1 cellular context compared by ENCODE assay signal in genomic region chr16:84643677-84644076, GRCh38.
TF ChIP-seq lines count a peak whose summit lies in the region.

No MANE protein-coding gene starts in this region.

TF ChIP-seq in WTC11, 78 proteins besides CTCF, POLR2A, EP300 and RAD21 (continued from another document):
- TF ChIP-seq, protein P1, sequence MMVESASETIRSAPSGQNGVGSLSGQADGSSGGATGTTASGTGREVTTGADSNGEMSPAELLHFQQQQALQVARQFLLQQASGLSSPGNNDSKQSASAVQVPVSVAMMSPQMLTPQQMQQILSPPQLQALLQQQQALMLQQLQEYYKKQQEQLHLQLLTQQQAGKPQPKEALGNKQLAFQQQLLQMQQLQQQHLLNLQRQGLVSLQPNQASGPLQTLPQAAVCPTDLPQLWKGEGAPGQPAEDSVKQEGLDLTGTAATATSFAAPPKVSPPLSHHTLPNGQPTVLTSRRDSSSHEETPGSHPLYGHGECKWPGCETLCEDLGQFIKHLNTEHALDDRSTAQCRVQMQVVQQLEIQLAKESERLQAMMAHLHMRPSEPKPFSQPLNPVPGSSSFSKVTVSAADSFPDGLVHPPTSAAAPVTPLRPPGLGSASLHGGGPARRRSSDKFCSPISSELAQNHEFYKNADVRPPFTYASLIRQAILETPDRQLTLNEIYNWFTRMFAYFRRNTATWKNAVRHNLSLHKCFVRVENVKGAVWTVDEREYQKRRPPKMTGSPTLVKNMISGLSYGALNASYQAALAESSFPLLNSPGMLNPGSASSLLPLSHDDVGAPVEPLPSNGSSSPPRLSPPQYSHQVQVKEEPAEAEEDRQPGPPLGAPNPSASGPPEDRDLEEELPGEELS (CRISPR knock-in tag; IDR thresholded peaks at IDR 0.05): no peak
- TF ChIP-seq RELA (CRISPR knock-in tag; IDR thresholded peaks at IDR 0.05; ENCODE audit: borderline replicate concordance) (no peak), SOX15 (CRISPR knock-in tag; IDR thresholded peaks at IDR 0.05) (no peak), OVOL2 (CRISPR knock-in tag; IDR thresholded peaks at IDR 0.05; ENCODE audit: borderline replicate concordance) (no peak), PREB (CRISPR knock-in tag; IDR thresholded peaks at IDR 0.05; ENCODE audit: borderline replicate concordance) (no peak), ZNF671 (CRISPR knock-in tag; IDR thresholded peaks at IDR 0.05) (no peak), TEAD4 (CRISPR knock-in tag; IDR thresholded peaks at IDR 0.05) (no peak), ZNF416 (CRISPR knock-in tag; IDR thresholded peaks at IDR 0.05) (no peak)
